In the genomic region with DNA sequence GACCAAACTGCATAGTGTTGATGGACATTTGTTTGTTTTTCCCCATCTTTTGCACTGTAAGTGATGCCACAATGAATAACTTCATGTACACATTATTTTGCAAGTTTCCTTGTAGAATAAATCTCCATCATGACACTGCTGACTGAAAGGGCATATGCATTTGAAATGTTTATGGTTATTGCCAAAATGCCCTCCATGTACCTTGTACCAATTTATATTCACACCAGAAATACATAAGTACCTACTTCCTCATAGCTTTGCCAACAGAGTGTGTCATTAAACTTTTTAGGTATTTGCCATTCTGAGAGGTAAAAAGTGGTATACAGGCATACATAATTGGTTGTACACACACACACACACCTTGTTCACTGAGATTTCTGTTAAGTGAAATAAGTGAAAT, we compare ENCODE assay signal across 35 cellular contexts.
"Had no signal": no experiment of that assay in that cellular context is flagged by ENCODE, and none has a peak within 500 bp of the region (broad histone marks: within the 10 kb centered on the region; RNA-seq: fewer than 3 reads in every experiment).

No MANE protein-coding gene starts in this region.

- H3K4me1 Mint-ChIP-seq: activated B cell treated with CpG ODN at 0.5 μM for 24 hours; activated CD4-positive, alpha-beta T cell treated with anti-CD3 and anti-CD28 coated beads, Interleukin-2, amount 10 ng/mL, durations not matched to agents 24 days and 14 days; activated naive CD8-positive, alpha-beta T cell treated with anti-CD3 and anti-CD28 coated beads for 36 hours; activated T-helper 17 cell treated with anti-CD3 and anti-CD28 coated beads, Interleukin-2, amount 50 U/mL, for 72 hours; central memory CD8-positive, alpha-beta T cell had no signal

- H3K4me3 ChIP-seq: adrenal gland, body of pancreas, cardiac muscle cell had no signal

- DNase-seq: activated B cell treated with CpG ODN at 0.5 μM for 24 hours; activated CD4-positive, alpha-beta memory T cell treated with anti-CD3 and anti-CD28 coated beads for 36 hours; activated CD4-positive, alpha-beta T cell treated with anti-CD3 and anti-CD28 coated beads for 4 hours; activated CD4-positive, alpha-beta T cell treated with anti-CD3 and anti-CD28 coated beads, Interleukin-2, amount 10 ng/mL, durations not matched to agents 24 days and 14 days; activated CD4-positive, alpha-beta T cell treated with anti-CD3 and anti-CD28 coated beads, Interleukin-2, amount 50 U/mL, for 1 hour; activated CD4-positive, alpha-beta T cell treated with anti-CD3 and anti-CD28 coated beads, Interleukin-2, amount 50 U/mL, for 4 hours; activated CD4-positive, CD25-positive, alpha-beta regulatory T cell treated with anti-CD3 and anti-CD28 coated beads, Interleukin-2, amount 50 U/mL, for 72 hours; activated CD8-positive, alpha-beta memory T cell treated with anti-CD3 and anti-CD28 coated beads, Interleukin-2, amount 50 U/mL, for 4 hours; activated CD8-positive, alpha-beta T cell treated with anti-CD3 and anti-CD28 coated beads for 36 hours; activated effector memory CD4-positive, alpha-beta T cell treated with anti-CD3 and anti-CD28 coated beads, Interleukin-2, amount 50 U/mL, for 16 hours; activated gamma-delta T cell treated with Interleukin-2 at 50 U/mL for 16 hours; activated naive CD4-positive, alpha-beta T cell; activated naive CD4-positive, alpha-beta T cell treated with anti-CD3 and anti-CD28 coated beads for 36 hours; activated naive CD4-positive, alpha-beta T cell treated with anti-CD3 and anti-CD28 coated beads, Interleukin-2, amount 50 U/mL, for 16 hours; activated naive CD8-positive, alpha-beta T cell treated with anti-CD3 and anti-CD28 coated beads for 36 hours; activated T-cell treated with anti-CD3 and anti-CD28 coated beads for 4 hours; activated T-cell treated with anti-CD3 and anti-CD28 coated beads, Interleukin-2, amount 50 U/mL, for 1 hour; activated T-cell treated with anti-CD3 and anti-CD28 coated beads, Interleukin-2, amount 50 U/mL, for 4 hours; activated T-cell treated with anti-CD3 and anti-CD28 coated beads, Interleukin-2, amount 50 U/mL, for 72 hours; adrenal gland; amniotic stem cell; aorta; body of pancreas; caudate nucleus; T-helper 1 cell; T-helper 2 cell; T-helper 9 cell had no signal

- ATAC-seq: activated CD8-positive, alpha-beta T cell treated with anti-CD3 and anti-CD28 coated beads for 36 hours; activated naive CD4-positive, alpha-beta T cell treated with anti-CD3 and anti-CD28 coated beads, Interleukin-2, amount 50 U/mL, for 72 hours; activated T-cell treated with anti-CD3 and anti-CD28 coated beads, Interleukin-2, amount 50 U/mL, for 4 hours; activated T-cell treated with anti-CD3 and anti-CD28 coated beads, Interleukin-2, amount 50 U/mL, for 72 hours; activated T-helper 17 cell treated with anti-CD3 and anti-CD28 coated beads, Interleukin-2, amount 50 U/mL, for 72 hours; body of pancreas had no signal

- H3K9me3 ChIP-seq: adrenal gland, body of pancreas had no signal

- H3K27me3 Mint-ChIP-seq: activated B cell treated with CpG ODN at 0.5 μM for 24 hours; activated CD4-positive, alpha-beta T cell treated with anti-CD3 and anti-CD28 coated beads, Interleukin-2, amount 10 ng/mL, durations not matched to agents 24 days and 14 days; activated naive CD8-positive, alpha-beta T cell treated with anti-CD3 and anti-CD28 coated beads for 36 hours; activated T-helper 17 cell treated with anti-CD3 and anti-CD28 coated beads, Interleukin-2, amount 50 U/mL, for 72 hours; central memory CD8-positive, alpha-beta T cell had no signal

- H3K36me3 ChIP-seq: adrenal gland, cardiac muscle cell had no signal

- H3K4me3 Mint-ChIP-seq: activated B cell treated with CpG ODN at 0.5 μM for 24 hours; activated CD4-positive, alpha-beta memory T cell treated with anti-CD3 and anti-CD28 coated beads for 36 hours; activated CD4-positive, alpha-beta T cell treated with anti-CD3 and anti-CD28 coated beads, Interleukin-2, amount 10 ng/mL, durations not matched to agents 24 days and 14 days; activated CD8-positive, alpha-beta T cell treated with anti-CD3 and anti-CD28 coated beads for 36 hours; activated naive CD4-positive, alpha-beta T cell treated with anti-CD3 and anti-CD28 coated beads for 36 hours; activated naive CD8-positive, alpha-beta T cell treated with anti-CD3 and anti-CD28 coated beads for 36 hours; activated T-cell treated with anti-CD3 and anti-CD28 coated beads, Interleukin-2, amount 50 U/mL, for 4 hours; activated T-cell treated with anti-CD3 and anti-CD28 coated beads, Interleukin-2, amount 50 U/mL, for 72 hours; activated T-helper 1 cell treated with anti-CD3 and anti-CD28 coated beads, Interleukin-12 subunit alpha, Interleukin-12 subunit beta, Interleukin-2, Interleukin-4 antibody, amounts not matched to agents 30 ng/mL and 10 ng/mL and 1 ng/mL, durations not matched to agents 14 hours and 24 hours and 36 hours; activated T-helper 17 cell treated with anti-CD3 and anti-CD28 coated beads, Interleukin-2, amount 50 U/mL, for 72 hours; central memory CD8-positive, alpha-beta T cell; T-helper 1 cell treated with Interleukin-12 subunit alpha and Interleukin-12 subunit beta and Interleukin-4 antibody, amounts not matched to agents 30 μg/mL and 1 μg/mL, for 36 hours; T-helper 2 cell treated with Interferon-gamma antibody and Interleukin-4, amounts not matched to agents 5 μg/mL and 100 μg/mL, for 36 hours had no signal

- H3K27ac Mint-ChIP-seq: activated B cell treated with CpG ODN at 0.5 μM for 24 hours; activated CD4-positive, alpha-beta memory T cell treated with anti-CD3 and anti-CD28 coated beads for 36 hours; activated CD4-positive, alpha-beta T cell treated with anti-CD3 and anti-CD28 coated beads, Interleukin-2, amount 10 ng/mL, durations not matched to agents 24 days and 14 days; activated CD8-positive, alpha-beta T cell treated with anti-CD3 and anti-CD28 coated beads for 36 hours; activated naive CD4-positive, alpha-beta T cell treated with anti-CD3 and anti-CD28 coated beads for 36 hours; activated naive CD4-positive, alpha-beta T cell treated with anti-CD3 and anti-CD28 coated beads, Interleukin-2, amount 50 U/mL, for 72 hours; activated naive CD8-positive, alpha-beta T cell treated with anti-CD3 and anti-CD28 coated beads for 36 hours; activated T-cell treated with anti-CD3 and anti-CD28 coated beads, Interleukin-2, amount 50 U/mL, for 72 hours; activated T-helper 1 cell treated with anti-CD3 and anti-CD28 coated beads, Interleukin-12 subunit alpha, Interleukin-12 subunit beta, Interleukin-2, Interleukin-4 antibody, amounts not matched to agents 30 ng/mL and 10 ng/mL and 1 ng/mL, durations not matched to agents 14 hours and 24 hours and 36 hours; activated T-helper 17 cell treated with anti-CD3 and anti-CD28 coated beads, Interleukin-2, amount 50 U/mL, for 72 hours; T-helper 1 cell treated with Interleukin-12 subunit alpha and Interleukin-12 subunit beta and Interleukin-4 antibody, amounts not matched to agents 30 μg/mL and 1 μg/mL, for 36 hours; T-helper 2 cell treated with Interferon-gamma antibody and Interleukin-4, amounts not matched to agents 5 μg/mL and 100 μg/mL, for 36 hours had no signal

- H3K27ac ChIP-seq: adrenal gland, body of pancreas, cardiac muscle cell, VCaP had no signal

- H3K9me3 Mint-ChIP-seq: activated B cell treated with CpG ODN at 0.5 μM for 24 hours; activated CD4-positive, alpha-beta memory T cell treated with anti-CD3 and anti-CD28 coated beads for 36 hours; activated CD4-positive, alpha-beta T cell treated with anti-CD3 and anti-CD28 coated beads, Interleukin-2, amount 10 ng/mL, durations not matched to agents 24 days and 14 days; activated CD8-positive, alpha-beta T cell treated with anti-CD3 and anti-CD28 coated beads for 36 hours; activated naive CD4-positive, alpha-beta T cell treated with anti-CD3 and anti-CD28 coated beads for 36 hours; activated naive CD4-positive, alpha-beta T cell treated with anti-CD3 and anti-CD28 coated beads, Interleukin-2, amount 50 U/mL, for 72 hours; activated naive CD8-positive, alpha-beta T cell treated with anti-CD3 and anti-CD28 coated beads for 36 hours; activated T-cell treated with anti-CD3 and anti-CD28 coated beads, Interleukin-2, amount 50 U/mL, for 4 hours; activated T-cell treated with anti-CD3 and anti-CD28 coated beads, Interleukin-2, amount 50 U/mL, for 72 hours; activated T-helper 1 cell treated with anti-CD3 and anti-CD28 coated beads, Interleukin-12 subunit alpha, Interleukin-12 subunit beta, Interleukin-2, Interleukin-4 antibody, amounts not matched to agents 30 ng/mL and 10 ng/mL and 1 ng/mL, durations not matched to agents 14 hours and 24 hours and 36 hours; activated T-helper 17 cell treated with anti-CD3 and anti-CD28 coated beads, Interleukin-2, amount 50 U/mL, for 72 hours; T-helper 1 cell treated with Interleukin-12 subunit alpha and Interleukin-12 subunit beta and Interleukin-4 antibody, amounts not matched to agents 30 μg/mL and 1 μg/mL, for 36 hours; T-helper 2 cell treated with Interferon-gamma antibody and Interleukin-4, amounts not matched to agents 5 μg/mL and 100 μg/mL, for 36 hours had no signal

- H3K27me3 ChIP-seq: adrenal gland, body of pancreas, cardiac muscle cell had no signal

- H3K4me1 ChIP-seq: body of pancreas had no signal
